10 cellular contexts compared by ENCODE assay signal in genomic region chr4:82043809-82044137, GRCh38.
A peak's percentile ranks its signal among the peaks of the same experiment; 100 is the strongest.
DNase-seq lines count a peak whose midpoint lies in the region; ATAC-seq and TF ChIP-seq lines count a peak whose summit lies in the region.
"Had no signal": no experiment of that assay in that cellular context is flagged by ENCODE, and none has a peak within 500 bp of the region (broad histone marks: within the 10 kb centered on the region; RNA-seq: fewer than 3 reads in every experiment).

No MANE protein-coding gene starts in this region.

- H3K4me1 Mint-ChIP-seq in endothelial cell (ENCODE audit: unreplicated experiment) (peaks cover 6% of the 10 kb centered on the region), neural progenitor cell (peaks cover 13% of the 10 kb centered on the region)
- H3K4me1 Mint-ChIP-seq: immature natural killer cell had no signal

- no peak overlapping the region for H3K27ac ChIP-seq in neural progenitor cell
- no peak overlapping the region for H3K27ac ChIP-seq in vagina

- TF ChIP-seq CTCF in endothelial cell (IDR thresholded peaks at IDR 0.05; ENCODE audit: unreplicated experiment) = no peak
- no peak for TF ChIP-seq CTCF in neural progenitor cell (IDR thresholded peaks at IDR 0.05)
- TF ChIP-seq CTCF in vagina (IDR thresholded peaks at IDR 0.05) = no peak

- no peak overlapping the region for H2AFZ ChIP-seq in neural progenitor cell (replicated peaks)

- H3K27ac Mint-ChIP-seq in endothelial cell (ENCODE audit: unreplicated experiment) (no peak overlapping the region), neural progenitor cell (no peak overlapping the region)
- H3K27ac Mint-ChIP-seq: immature natural killer cell had no signal

- H3K27me3 Mint-ChIP-seq in endothelial cell (ENCODE audit: unreplicated experiment) (peaks cover 5% of the 10 kb centered on the region), neural progenitor cell (ENCODE audit: insufficient read depth, low read depth) (peaks cover 28% of the 10 kb centered on the region)

- DNase-seq in Right ventricle myocardium inferior (ENCODE audit: missing footprints) (peak; percentile 25), left ventricle myocardium superior (no peak), endothelial cell (ENCODE audit: low spot score) (no peak), neural progenitor cell (ENCODE audit: low spot score) (no peak), vagina (ENCODE audit: extremely low spot score in 2 of 2) (no peak), superior temporal gyrus (ENCODE audit: extremely low spot score) (no peak), putamen (ENCODE audit: low spot score) (no peak), DMS79 (lab: John Stamatoyannopoulos, UW) (no peak)
- DNase-seq: central memory CD4-positive, alpha-beta T cell; immature natural killer cell had no signal

- H3K4me3 Mint-ChIP-seq in endothelial cell (ENCODE audit: unreplicated experiment) (peak overlapping the region; percentile 85), neural progenitor cell (peak overlapping the region; percentile 88)

- H3F3A ChIP-seq in neural progenitor cell (ENCODE audit: low read depth) = peaks cover 10% of the 10 kb centered on the region

- H3K36me3 ChIP-seq in neural progenitor cell (no peaks in the 10 kb centered on the region), vagina (no peaks in the 10 kb centered on the region)

- intact Hi-C loops in Right ventricle myocardium inferior (cut with DNase I) = no loop called here
- intact Hi-C loops in left ventricle myocardium superior (cut with micrococcal nuclease) = no loop called here
- intact Hi-C loops in vagina (cut with DNase I) = no loop called here

- no peak overlapping the region for H3K9ac ChIP-seq in neural progenitor cell

- no peaks in the 10 kb centered on the region for H3K36me3 Mint-ChIP-seq in endothelial cell (ENCODE audit: low read depth, unreplicated experiment)
- H3K36me3 Mint-ChIP-seq in neural progenitor cell = no peaks in the 10 kb centered on the region

- H3K79me2 ChIP-seq in neural progenitor cell (ENCODE audit: low read depth) = no peaks in the 10 kb centered on the region

- H3K9me3 ChIP-seq in neural progenitor cell (ENCODE audit: low read depth) (no peaks in the 10 kb centered on the region), vagina (no peaks in the 10 kb centered on the region)

- H3K9me3 Mint-ChIP-seq in endothelial cell (ENCODE audit: unreplicated experiment) (no peaks in the 10 kb centered on the region), neural progenitor cell (no peaks in the 10 kb centered on the region)

- H3K27me3 ChIP-seq in neural progenitor cell = peaks cover 66% of the 10 kb centered on the region
- H3K27me3 ChIP-seq in vagina = no peaks in the 10 kb centered on the region

- H3K4me2 ChIP-seq in neural progenitor cell = peak overlapping the region; percentile 99

- H3K4me1 ChIP-seq in neural progenitor cell (peaks cover 12% of the 10 kb centered on the region), vagina (peaks cover 4% of the 10 kb centered on the region)

- TF ChIP-seq POLR2A in vagina (IDR thresholded peaks at IDR 0.05) = no peak

- H4K20me1 ChIP-seq in neural progenitor cell (ENCODE audit: low read depth) = peaks cover 12% of the 10 kb centered on the region

- no peak for ATAC-seq in Right ventricle myocardium inferior
- ATAC-seq in left ventricle myocardium superior = no peak

- peak overlapping the region; percentile 51 for H3K4me3 ChIP-seq in neural progenitor cell
- peak overlapping the region; percentile 45 to 63 for H3K4me3 ChIP-seq in vagina
